In the genomic region with DNA sequence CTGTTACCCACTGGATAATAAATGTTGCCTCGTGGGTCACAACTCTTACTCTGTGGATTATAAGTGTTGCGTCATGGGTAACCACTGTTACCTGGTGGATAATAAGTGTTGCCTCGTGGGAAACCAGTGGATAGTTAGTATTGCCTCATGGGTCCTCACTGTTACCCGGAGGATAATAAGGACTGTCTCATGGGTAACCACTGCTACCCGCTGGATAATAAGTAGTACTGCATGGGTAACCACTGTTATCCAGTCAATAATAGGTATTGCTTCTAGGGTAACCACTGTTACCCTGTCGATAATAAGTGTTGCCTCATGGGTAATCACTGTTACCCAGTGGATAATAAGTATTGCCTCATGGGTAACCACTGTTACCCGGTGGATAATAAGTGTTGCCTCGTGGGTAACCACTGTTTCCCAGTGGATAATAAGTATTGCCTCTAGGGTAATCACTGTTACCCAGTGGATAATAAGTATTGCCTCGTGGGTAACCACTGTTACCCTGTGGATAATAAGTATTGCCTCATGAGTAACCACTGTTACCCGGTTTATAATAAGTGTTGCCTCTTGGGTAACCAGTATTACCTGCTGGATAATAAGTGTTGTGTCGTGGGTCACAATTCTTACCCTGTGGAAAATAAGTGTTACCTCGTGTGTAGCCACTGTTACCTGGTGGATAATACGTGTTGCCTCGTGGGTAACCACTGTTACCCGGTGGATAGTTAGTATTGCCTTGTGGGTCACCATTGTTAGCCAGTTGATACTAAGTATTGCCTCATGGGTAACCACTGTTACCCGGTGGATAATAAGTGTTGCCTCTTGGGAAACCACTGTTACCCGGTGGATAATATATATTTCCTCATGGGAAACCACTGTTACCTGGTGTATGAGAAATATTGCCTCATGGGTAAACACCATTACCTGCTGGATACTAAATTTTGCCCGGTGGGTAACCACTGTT, we compare ENCODE assay signal across 27 cellular contexts. TPM values are rescaled to one million over a fixed set of nuclear protein-coding genes. Genes with fewer than 3 reads are reported as not detected.
A peak's percentile ranks its signal among the peaks of the same experiment; 100 is the strongest.
DNase-seq lines count a peak whose midpoint lies in the region; ATAC-seq, FAIRE-seq and TF ChIP-seq lines count a peak whose summit lies in the region.
"Had no signal": no experiment of that assay in that cellular context is flagged by ENCODE, and none has a peak within 500 bp of the region (broad histone marks: within the 10 kb centered on the region; RNA-seq: fewer than 3 reads in every experiment).

No MANE protein-coding gene starts in this region.

- no peaks in the 10 kb centered on the region for H3K4me1 ChIP-seq in mesenchymal stem cell (ENCODE audit: control insufficient read depth, insufficient read depth, low read depth, low read length)
- no peaks in the 10 kb centered on the region for H3K4me1 ChIP-seq in CD8-positive, alpha-beta T cell (ENCODE audit: insufficient read depth, low read length)
- H3K4me1 ChIP-seq: gastrocnemius medialis, lower lobe of right lung, pancreas, suprapubic skin had no signal

- no peak for FAIRE-seq in GM12891 (lab: Jason Lieb, UNC)
- FAIRE-seq: G401.6, pancreas had no signal

- H3K9me3 ChIP-seq in mesenchymal stem cell (ENCODE audit: control insufficient read depth, low read length), result no peaks in the 10 kb centered on the region
- H3K9me3 ChIP-seq in CD8-positive, alpha-beta T cell (ENCODE audit: low read length), result no peaks in the 10 kb centered on the region
- H3K9me3 ChIP-seq: gastrocnemius medialis, lower lobe of right lung, pancreas, suprapubic skin had no signal

- H3K36me3 ChIP-seq in mesenchymal stem cell (ENCODE audit: control insufficient read depth in 1 of 2, insufficient read depth in 2 of 2, low read depth in 1 of 2, low read length in 2 of 2), result no peaks in the 10 kb centered on the region
- no peaks in the 10 kb centered on the region for H3K36me3 ChIP-seq in CD8-positive, alpha-beta T cell (ENCODE audit: insufficient read depth, low read length)
- H3K36me3 ChIP-seq: cardiac muscle cell, gastrocnemius medialis, lower lobe of right lung, pancreas, suprapubic skin had no signal

- no peaks in the 10 kb centered on the region for H3K27me3 Mint-ChIP-seq in CD8-positive, alpha-beta T cell (ENCODE audit: low read depth)
- H3K27me3 Mint-ChIP-seq: activated naive CD8-positive, alpha-beta T cell treated with anti-CD3 and anti-CD28 coated beads for 36 hours; naive B cell; T-cell had no signal

- H4K8ac ChIP-seq in mesenchymal stem cell (ENCODE audit: low read length), result no peak overlapping the region

- no peak overlapping the region for H3K27ac ChIP-seq in mesenchymal stem cell (ENCODE audit: low read length, poor library complexity, severe bottlenecking)
- no peak overlapping the region for H3K27ac ChIP-seq in CD8-positive, alpha-beta T cell (ENCODE audit: low read depth, low read length)
- H3K27ac ChIP-seq: cardiac muscle cell, gastrocnemius medialis, lower lobe of right lung, pancreas, suprapubic skin, VCaP had no signal

- H3K27me3 ChIP-seq in mesenchymal stem cell (ENCODE audit: control insufficient read depth in 1 of 2, insufficient read depth in 1 of 2, low read length in 2 of 2), result no peaks in the 10 kb centered on the region
- H3K27me3 ChIP-seq in CD8-positive, alpha-beta T cell (ENCODE audit: insufficient read depth, low read length), result no peaks in the 10 kb centered on the region
- H3K27me3 ChIP-seq: cardiac muscle cell, gastrocnemius medialis, pancreas, suprapubic skin had no signal

- no peak overlapping the region for H2BK15ac ChIP-seq in mesenchymal stem cell (ENCODE audit: low read depth, poor library complexity, severe bottlenecking)

- no peaks in the 10 kb centered on the region for H3K4me1 Mint-ChIP-seq in CD8-positive, alpha-beta T cell (ENCODE audit: low read depth)
- H3K4me1 Mint-ChIP-seq: activated naive CD8-positive, alpha-beta T cell treated with anti-CD3 and anti-CD28 coated beads for 36 hours; naive B cell; T-cell had no signal

- 81% methylated on average over 18 of the region's 18 CpGs for WGBS in mesenchymal stem cell

- peaks cover 2% of the 10 kb centered on the region for H3K9me3 Mint-ChIP-seq in CD8-positive, alpha-beta T cell
- H3K9me3 Mint-ChIP-seq: activated naive CD8-positive, alpha-beta T cell treated with anti-CD3 and anti-CD28 coated beads for 36 hours had no signal

- no peak overlapping the region for H3K4me3 ChIP-seq in LNCaP clone FGC (ENCODE audit: low read depth, low read length)
- no peak overlapping the region for H3K4me3 ChIP-seq in epithelial cell of esophagus (ENCODE audit: low read length)
- H3K4me3 ChIP-seq in mesenchymal stem cell (ENCODE audit: insufficient read depth in 1 of 2, low read depth in 1 of 2, low read length in 2 of 2), result no peak overlapping the region
- no peak overlapping the region for H3K4me3 ChIP-seq in CD8-positive, alpha-beta T cell (ENCODE audit: low read depth, low read length)
- H3K4me3 ChIP-seq: cardiac muscle cell, gastrocnemius medialis, lower lobe of right lung, pancreas, suprapubic skin had no signal

- intact Hi-C loops in CD8-positive, alpha-beta T cell (cut with DNase I, micrococcal nuclease), result no loop called here

- H3K4me3 Mint-ChIP-seq in CD8-positive, alpha-beta T cell, result no peak overlapping the region
- H3K4me3 Mint-ChIP-seq: activated CD8-positive, alpha-beta T cell treated with anti-CD3 and anti-CD28 coated beads, Interleukin-2, amount 10 ng/mL, durations not matched to agents 7 days and 5 days; activated naive CD8-positive, alpha-beta T cell treated with anti-CD3 and anti-CD28 coated beads for 36 hours; naive B cell; T-cell had no signal

- CTCF ChIA-PET in CD8-positive, alpha-beta T cell (lab: Charles Lee), result no interaction called here

- H4K91ac ChIP-seq in mesenchymal stem cell (ENCODE audit: low read length), result no peak overlapping the region

- no peak overlapping the region for H2BK12ac ChIP-seq in mesenchymal stem cell (ENCODE audit: low read length in 2 of 2)

- POLR2A ChIA-PET in CD8-positive, alpha-beta T cell (lab: Charles Lee), result no interaction called here

- no peak overlapping the region for H3K4me2 ChIP-seq in mesenchymal stem cell (ENCODE audit: low read length, poor library complexity, severe bottlenecking)

- no peak overlapping the region for H3K14ac ChIP-seq in mesenchymal stem cell (ENCODE audit: low read length in 2 of 2)

- H2BK5ac ChIP-seq in mesenchymal stem cell (ENCODE audit: low read depth, low read length, poor library complexity, severe bottlenecking), result no peak overlapping the region

- H2AFZ ChIP-seq in mesenchymal stem cell (ENCODE audit: low read depth, low read length), result no peak overlapping the region

- H2BK120ac ChIP-seq in mesenchymal stem cell (ENCODE audit: low read depth, low read length), result no peak overlapping the region

- no peak for TF ChIP-seq POLR2A in GM12891 (IDR thresholded peaks at IDR 0.05; ENCODE audit: low read depth, low read length)

- H3K27ac Mint-ChIP-seq in CD8-positive, alpha-beta T cell, result no peak overlapping the region
- H3K27ac Mint-ChIP-seq: activated CD8-positive, alpha-beta T cell treated with anti-CD3 and anti-CD28 coated beads, Interleukin-2, amount 10 ng/mL, durations not matched to agents 7 days and 5 days; activated naive CD8-positive, alpha-beta T cell treated with anti-CD3 and anti-CD28 coated beads for 36 hours; naive B cell; T-cell had no signal

- DNase-seq in GM12891 (ENCODE audit: insufficient read length, low spot score) (no peak), LNCaP clone FGC (ENCODE audit: low read depth) (no peak), epithelial cell of esophagus (ENCODE audit: low read depth) (peak; percentile 1), mesenchymal stem cell (peak; percentile 24)
- DNase-seq in CD8-positive, alpha-beta T cell, result no peak
- DNase-seq: activated CD8-positive, alpha-beta T cell treated with anti-CD3 and anti-CD28 coated beads, Interleukin-2, amount 10 ng/mL, durations not matched to agents 7 days and 5 days; activated naive CD8-positive, alpha-beta T cell treated with anti-CD3 and anti-CD28 coated beads for 36 hours; AML-193; Calu3; effector CD4-positive, alpha-beta T cell; gastrocnemius medialis; KG1; lower lobe of right lung; naive B cell; NCI-H1092; NK-92 treated with Interleukin-12 subunit alpha and Interleukin-12 subunit beta, amount 100 ng/mL, for 24 hours; pancreas; stimulated activated CD4-positive, alpha-beta T cell treated with anti-CD3 and anti-CD28 coated beads, Interleukin-4, amount 100 ng/mL, for 24 hours; T-cell had no signal

- TF ChIP-seq CTCF in LNCaP clone FGC (IDR thresholded peaks at IDR 0.05; ENCODE audit: control insufficient read depth, extremely low read depth, insufficient read depth) (peak; percentile 52), epithelial cell of esophagus (IDR thresholded peaks at IDR 0.05; ENCODE audit: insufficient read depth, low read depth, low read length, missing control alignments) (no peak)
- TF ChIP-seq CTCF in CD8-positive, alpha-beta T cell (IDR thresholded peaks at IDR 0.05), result no peak

- H3K23ac ChIP-seq in mesenchymal stem cell (ENCODE audit: low read length in 2 of 2), result no peak overlapping the region

- H3K18ac ChIP-seq in mesenchymal stem cell (ENCODE audit: low read depth in 1 of 2, low read length in 2 of 2), result no peak overlapping the region

- H3K36me3 Mint-ChIP-seq in CD8-positive, alpha-beta T cell, result no peaks in the 10 kb centered on the region
- H3K36me3 Mint-ChIP-seq: activated naive CD8-positive, alpha-beta T cell treated with anti-CD3 and anti-CD28 coated beads for 36 hours; naive B cell; T-cell had no signal

- H3K79me1 ChIP-seq in mesenchymal stem cell (replicated peaks; ENCODE audit: low read length, poor library complexity, severe bottlenecking), result no peaks in the 10 kb centered on the region

- no peak overlapping the region for H3K9ac ChIP-seq in mesenchymal stem cell (ENCODE audit: low read length)

- ATAC-seq in CD8-positive, alpha-beta T cell, result no peak
- no peak for ATAC-seq in GM19467 (IDR thresholded peaks at IDR 0.05; ENCODE audit: unreplicated experiment)
- no peak for ATAC-seq in HG03521 (IDR thresholded peaks at IDR 0.05; ENCODE audit: unreplicated experiment)
- ATAC-seq: activated CD8-positive, alpha-beta T cell treated with anti-CD3 and anti-CD28 coated beads, Interleukin-2, amount 10 ng/mL, durations not matched to agents 7 days and 5 days; gastrocnemius medialis; HCT116; lower lobe of right lung; pancreas; T-cell had no signal

- no peak overlapping the region for H2AK5ac ChIP-seq in mesenchymal stem cell (ENCODE audit: low read length, severe bottlenecking)

- H3K4ac ChIP-seq in mesenchymal stem cell (ENCODE audit: low read depth in 1 of 2, low read length in 2 of 2), result no peak overlapping the region

TF ChIP-seq in GM12891, 5 proteins besides CTCF, POLR2A, EP300 and RAD21 (continues in another document):
- TF ChIP-seq POLR2AphosphoS5 (IDR thresholded peaks at IDR 0.05; ENCODE audit: low read depth, low read length), result peak; percentile 49; the same call in 1 of the 2 replicates
- TF ChIP-seq SPI1 (IDR thresholded peaks at IDR 0.05; ENCODE audit: low read depth, low read length), result no peak
- peak; percentile 63; the same call in 1 of the 2 replicates for TF ChIP-seq POU2F2 (IDR thresholded peaks at IDR 0.05; ENCODE audit: low read depth, low read length)

RNA-seq across cellular contexts. Expression of a gene that starts 15.7 kb away (rescaled TPM):
- not detected for polyA plus RNA-seq in GM12891 (2012; ENCODE audit: low read depth, missing spikeins)
- not detected for polyA plus RNA-seq in mesenchymal stem cell (2013, experiment 1 of 2)
- not detected for polyA plus RNA-seq in mesenchymal stem cell (2013, experiment 2 of 2)
- not detected for total RNA-seq in CD8-positive, alpha-beta T cell
- total RNA-seq: activated CD8-positive, alpha-beta T cell treated with anti-CD3 and anti-CD28 coated beads, Interleukin-2, amount 10 ng/mL, durations not matched to agents 7 days and 5 days; activated naive CD8-positive, alpha-beta T cell treated with anti-CD3 and anti-CD28 coated beads for 36 hours; Calu3; cardiac muscle cell; lower lobe of right lung; pancreas; skeletal muscle tissue; suprapubic skin; T-cell had no signal
- polyA plus RNA-seq: cardiac muscle cell, pancreas had no signal

RNA-seq across cellular contexts. Expression of a gene that starts 51.6 kb away (rescaled TPM):
- not detected for polyA plus RNA-seq in GM12891 (2012; ENCODE audit: low read depth, missing spikeins)
- polyA plus RNA-seq in mesenchymal stem cell (2013, experiment 1 of 2), result not detected
- polyA plus RNA-seq in mesenchymal stem cell (2013, experiment 2 of 2), result not detected
- total RNA-seq in CD8-positive, alpha-beta T cell, result not detected
- total RNA-seq: activated CD8-positive, alpha-beta T cell treated with anti-CD3 and anti-CD28 coated beads, Interleukin-2, amount 10 ng/mL, durations not matched to agents 7 days and 5 days; activated naive CD8-positive, alpha-beta T cell treated with anti-CD3 and anti-CD28 coated beads for 36 hours; Calu3; cardiac muscle cell; lower lobe of right lung; skeletal muscle tissue; suprapubic skin; T-cell had no signal
- polyA plus RNA-seq: cardiac muscle cell, pancreas had no signal

Comparison
In these comparisons a context has a peak if more than half of its experiments do, and no peak if none do; other contexts are left out.
1. DNase-seq: peak in epithelial cell of esophagus (single experiment) and mesenchymal stem cell (single experiment); none in GM12891 (single experiment), LNCaP clone FGC (single experiment) and CD8-positive, alpha-beta T cell (0 of 7).